8 cellular contexts compared by ENCODE assay signal in genomic region chr15:31472636-31473383, GRCh38.
DNase-seq lines count a peak whose midpoint lies in the region; ATAC-seq and TF ChIP-seq lines count a peak whose summit lies in the region.

No MANE protein-coding gene starts in this region.

- peaks cover 4% of the 10 kb centered on the region for H3K9me3 Mint-ChIP-seq in activated T-helper 2 cell treated with anti-CD3 and anti-CD28 coated beads, Interferon-gamma antibody, Interleukin-2, Interleukin-4, amounts not matched to agents 10 μg/mL and 5 μg/mL and 100 μg/mL, durations not matched to agents 14 hours and 24 hours and 36 hours
- peaks cover 5 to 6% of the 10 kb centered on the region in 2 donors for H3K9me3 Mint-ChIP-seq in stimulated activated naive CD8-positive, alpha-beta T cell treated with anti-CD3 and anti-CD28 coated beads, Interleukin-15, amount 100 ng/mL, for 72 hours

- peak overlapping the region; percentile 90 for H3K27ac Mint-ChIP-seq in activated T-helper 2 cell treated with anti-CD3 and anti-CD28 coated beads, Interferon-gamma antibody, Interleukin-2, Interleukin-4, amounts not matched to agents 10 μg/mL and 5 μg/mL and 100 μg/mL, durations not matched to agents 14 hours and 24 hours and 36 hours
- peak overlapping the region; percentile 38 to 97 for H3K27ac Mint-ChIP-seq in stimulated activated naive CD8-positive, alpha-beta T cell treated with anti-CD3 and anti-CD28 coated beads, Interleukin-15, amount 100 ng/mL, for 72 hours

- H3K4me1 Mint-ChIP-seq in activated T-helper 2 cell treated with anti-CD3 and anti-CD28 coated beads, Interferon-gamma antibody, Interleukin-2, Interleukin-4, amounts not matched to agents 10 μg/mL and 5 μg/mL and 100 μg/mL, durations not matched to agents 14 hours and 24 hours and 36 hours (ENCODE audit: low read depth): peaks cover 39% of the 10 kb centered on the region
- peaks cover 71% of the 10 kb centered on the region for H3K4me1 Mint-ChIP-seq in stimulated activated naive CD8-positive, alpha-beta T cell treated with anti-CD3 and anti-CD28 coated beads, Interleukin-15, amount 100 ng/mL, for 72 hours

- no peak for TF ChIP-seq CTCF in GM10266 (IDR thresholded peaks at IDR 0.05; ENCODE audit: control insufficient read depth, insufficient read depth, low read depth, missing control alignments)

- H3K4me1 ChIP-seq in right cardiac atrium (ENCODE audit: control insufficient read depth, insufficient read depth, low read length): peaks cover 3% of the 10 kb centered on the region

- WGBS in right cardiac atrium: 26% methylated on average over 8 of the region's 8 CpGs

- H3K27me3 Mint-ChIP-seq in activated T-helper 2 cell treated with anti-CD3 and anti-CD28 coated beads, Interferon-gamma antibody, Interleukin-2, Interleukin-4, amounts not matched to agents 10 μg/mL and 5 μg/mL and 100 μg/mL, durations not matched to agents 14 hours and 24 hours and 36 hours (ENCODE audit: low read depth): no peaks in the 10 kb centered on the region
- H3K27me3 Mint-ChIP-seq in stimulated activated naive CD8-positive, alpha-beta T cell treated with anti-CD3 and anti-CD28 coated beads, Interleukin-15, amount 100 ng/mL, for 72 hours: no peaks in the 10 kb centered on the region

- intact Hi-C loops in activated T-helper 2 cell treated with anti-CD3 and anti-CD28 coated beads, Interferon-gamma antibody, Interleukin-2, Interleukin-4, amounts not matched to agents 10 μg/mL and 5 μg/mL and 100 μg/mL, durations not matched to agents 14 hours and 24 hours and 36 hours (cut with micrococcal nuclease): loop anchor here (1.0 kb wide), 3 partner anchors 10 to 38 kb away; no protein-coding TSS in a partner anchor
- intact Hi-C loops in right cardiac atrium (cut with DNase I): no loop called here

- peak overlapping the region; percentile 66 for H3K4me3 Mint-ChIP-seq in activated T-helper 2 cell treated with anti-CD3 and anti-CD28 coated beads, Interferon-gamma antibody, Interleukin-2, Interleukin-4, amounts not matched to agents 10 μg/mL and 5 μg/mL and 100 μg/mL, durations not matched to agents 14 hours and 24 hours and 36 hours (ENCODE audit: low read depth)
- peak overlapping the region; percentile 83 to 91 for H3K4me3 Mint-ChIP-seq in stimulated activated naive CD8-positive, alpha-beta T cell treated with anti-CD3 and anti-CD28 coated beads, Interleukin-15, amount 100 ng/mL, for 72 hours

- no peaks in the 10 kb centered on the region for H3K27me3 ChIP-seq in right cardiac atrium (ENCODE audit: control insufficient read depth, insufficient read depth)

- peaks cover 33% of the 10 kb centered on the region for H3K36me3 Mint-ChIP-seq in activated T-helper 2 cell treated with anti-CD3 and anti-CD28 coated beads, Interferon-gamma antibody, Interleukin-2, Interleukin-4, amounts not matched to agents 10 μg/mL and 5 μg/mL and 100 μg/mL, durations not matched to agents 14 hours and 24 hours and 36 hours (ENCODE audit: low read depth)

- H3K27ac ChIP-seq in right cardiac atrium (ENCODE audit: low read length): no peak overlapping the region

- H3K4me3 ChIP-seq in right cardiac atrium (ENCODE audit: low read length): no peak overlapping the region

- peak; percentile 86 for DNase-seq in GM10266 (ENCODE audit: extremely low spot score)
- peak; percentile 69 for DNase-seq in activated T-helper 2 cell treated with anti-CD3 and anti-CD28 coated beads, Interferon-gamma antibody, Interleukin-2, Interleukin-4, amounts not matched to agents 10 μg/mL and 5 μg/mL and 100 μg/mL, durations not matched to agents 14 hours and 24 hours and 36 hours (ENCODE audit: low spot score)
- peak in 1 of 3 donors; percentile 74 for DNase-seq in right cardiac atrium
- peak; percentile 39 to 53 for DNase-seq in stimulated activated naive CD8-positive, alpha-beta T cell treated with anti-CD3 and anti-CD28 coated beads, Interleukin-15, amount 100 ng/mL, for 72 hours
- no peak for DNase-seq in UCSD-AML1 (lab: John Stamatoyannopoulos, UW; ENCODE audit: unreplicated experiment)
- no peak for DNase-seq in KG1 (lab: John Stamatoyannopoulos, UW)

- H3K9me3 ChIP-seq in right cardiac atrium (ENCODE audit: control insufficient read depth, low read length): no peaks in the 10 kb centered on the region

- ATAC-seq in GM21390 (IDR thresholded peaks at IDR 0.05; ENCODE audit: unreplicated experiment): peak; percentile 92
- ATAC-seq in HG03565 (IDR thresholded peaks at IDR 0.05; ENCODE audit: unreplicated experiment): peak; percentile 90
- peak; percentile 51 to 77 for ATAC-seq in right cardiac atrium
- peak; percentile 86 for ATAC-seq in stimulated activated naive CD8-positive, alpha-beta T cell treated with anti-CD3 and anti-CD28 coated beads, Interleukin-15, amount 100 ng/mL, for 72 hours

Comparison
In these comparisons a context has a peak if more than half of its experiments do, and no peak if none do; other contexts are left out.
1. DNase-seq: peak in GM10266 (single experiment), activated T-helper 2 cell treated with anti-CD3 and anti-CD28 coated beads, Interferon-gamma antibody, Interleukin-2, Interleukin-4, amounts not matched to agents 10 μg/mL and 5 μg/mL and 100 μg/mL, durations not matched to agents 14 hours and 24 hours and 36 hours (single experiment) and stimulated activated naive CD8-positive, alpha-beta T cell treated with anti-CD3 and anti-CD28 coated beads, Interleukin-15, amount 100 ng/mL, for 72 hours (2 of 2); none in UCSD-AML1 (single experiment) and KG1 (single experiment).
2. Peak in every context shown above with its lines, with median percentiles within 50 percentile points of each other: ATAC-seq.